ENCODE assay signal across 11 cellular contexts in genomic region chr6:44012078-44012493, GRCh38.
DNase-seq lines count a peak whose midpoint lies in the region; ATAC-seq lines count a peak whose summit lies in the region.
"Had no signal": no experiment of that assay in that cellular context is flagged by ENCODE, and none has a peak within 500 bp of the region (broad histone marks: within the 10 kb centered on the region; RNA-seq: fewer than 3 reads in every experiment).

No MANE protein-coding gene starts in this region.

- CTCF ChIA-PET in CD4-positive, alpha-beta memory T cell (lab: Charles Lee; ENCODE audit: partially characterized antibody) = no interaction called here

- no peak overlapping the region for H3K27ac ChIP-seq in CD4-positive, alpha-beta memory T cell (ENCODE audit: low read depth, low read length)

- no peak overlapping the region for H3K9ac ChIP-seq in adipocyte (ENCODE audit: low read length)

- no peaks in the 10 kb centered on the region for H3K36me3 Mint-ChIP-seq in CD4-positive, alpha-beta memory T cell
- H3K36me3 Mint-ChIP-seq: stimulated activated effector memory CD8-positive, alpha-beta T cell treated with anti-CD3 and anti-CD28 coated beads, Interleukin-12 subunit alpha, Interleukin-12 subunit beta, amount 100 ng/mL, for 72 hours had no signal

- H3K4me3 Mint-ChIP-seq in CD4-positive, alpha-beta memory T cell = no peak overlapping the region
- H3K4me3 Mint-ChIP-seq: activated T-cell treated with anti-CD3 and anti-CD28 coated beads, Interleukin-2, amount 50 U/mL, for 72 hours; stimulated activated effector memory CD8-positive, alpha-beta T cell treated with anti-CD3 and anti-CD28 coated beads, Interleukin-12 subunit alpha, Interleukin-12 subunit beta, amount 100 ng/mL, for 72 hours had no signal

- POLR2A ChIA-PET in CD4-positive, alpha-beta memory T cell (lab: Charles Lee; ENCODE audit: partially characterized antibody) = no interaction called here

- peaks cover 0 to 2% (median 0%) of the 10 kb centered on the region in 8 donors for H3K9me3 Mint-ChIP-seq in CD4-positive, alpha-beta memory T cell

- H3K27me3 ChIP-seq in adipocyte (replicated peaks; ENCODE audit: control insufficient read depth, insufficient read depth, low read length) = no peaks in the 10 kb centered on the region
- H3K27me3 ChIP-seq in CD4-positive, alpha-beta memory T cell (ENCODE audit: insufficient read depth, low read length) = no peaks in the 10 kb centered on the region

- ATAC-seq in GM19035 (IDR thresholded peaks at IDR 0.05; ENCODE audit: unreplicated experiment) = no peak
- ATAC-seq: activated T-cell treated with anti-CD3 and anti-CD28 coated beads, Interleukin-2, amount 50 U/mL, for 72 hours; stimulated activated effector memory CD8-positive, alpha-beta T cell treated with anti-CD3 and anti-CD28 coated beads, Interleukin-12 subunit alpha, Interleukin-12 subunit beta, amount 100 ng/mL, for 72 hours had no signal

- H3K4me3 ChIP-seq in adipocyte (ENCODE audit: low read length) = no peak overlapping the region
- H3K4me3 ChIP-seq in CD4-positive, alpha-beta memory T cell (ENCODE audit: low read length in 2 of 2) = no peak overlapping the region

- DNase-seq in AG08396 (ENCODE audit: low spot score) = peak; percentile 71
- peak; percentile 86 for DNase-seq in HS-27A (ENCODE audit: low read depth)
- peak; percentile 68 for DNase-seq in adipocyte (ENCODE audit: low read depth)
- DNase-seq in kidney glomerular epithelial cell (lab: John Stamatoyannopoulos, UW) = peak; percentile 74
- DNase-seq in CD4-positive, alpha-beta memory T cell = no peak
- no peak for DNase-seq in 8988T
- no peak for DNase-seq in NCI-H2227 treated with DMSO at 0.1 percent for 48 hours (lab: John Stamatoyannopoulos, UW)
- DNase-seq: activated T-cell treated with anti-CD3 and anti-CD28 coated beads, Interleukin-2, amount 50 U/mL, for 72 hours; occipital lobe had no signal

- peaks cover 16% of the 10 kb centered on the region for H3K9me3 ChIP-seq in adipocyte (ENCODE audit: control insufficient read depth, low read length)
- H3K9me3 ChIP-seq in CD4-positive, alpha-beta memory T cell (ENCODE audit: control insufficient read depth in 1 of 2, low read length in 2 of 2) = no peaks in the 10 kb centered on the region

- H3K27ac Mint-ChIP-seq in CD4-positive, alpha-beta memory T cell = no peak overlapping the region
- H3K27ac Mint-ChIP-seq: activated T-cell treated with anti-CD3 and anti-CD28 coated beads, Interleukin-2, amount 50 U/mL, for 72 hours; stimulated activated effector memory CD8-positive, alpha-beta T cell treated with anti-CD3 and anti-CD28 coated beads, Interleukin-12 subunit alpha, Interleukin-12 subunit beta, amount 100 ng/mL, for 72 hours had no signal

- peaks cover 7 to 10% of the 10 kb centered on the region in 2 donors for H3K27me3 Mint-ChIP-seq in CD4-positive, alpha-beta memory T cell

- intact Hi-C loops in CD4-positive, alpha-beta memory T cell (cut with micrococcal nuclease) = no loop called here

- no peaks in the 10 kb centered on the region for H3K36me3 ChIP-seq in adipocyte (ENCODE audit: control insufficient read depth, insufficient read depth, low read length, severe bottlenecking)
- no peaks in the 10 kb centered on the region for H3K36me3 ChIP-seq in CD4-positive, alpha-beta memory T cell (ENCODE audit: insufficient read depth, low read length)

- no peaks in the 10 kb centered on the region for H3K4me1 Mint-ChIP-seq in CD4-positive, alpha-beta memory T cell

- peaks cover 25% of the 10 kb centered on the region for H3K4me1 ChIP-seq in adipocyte (ENCODE audit: control insufficient read depth, insufficient read depth, low read length)
- no peaks in the 10 kb centered on the region for H3K4me1 ChIP-seq in CD4-positive, alpha-beta memory T cell (ENCODE audit: insufficient read depth, low read length)

Comparison
In these comparisons a context has a peak if more than half of its experiments do, and no peak if none do; other contexts are left out.
1. DNase-seq: peak in AG08396 (single experiment), HS-27A (single experiment), adipocyte (single experiment) and kidney glomerular epithelial cell (single experiment); none in CD4-positive, alpha-beta memory T cell (0 of 5), 8988T (single experiment) and NCI-H2227 treated with DMSO at 0.1 percent for 48 hours (single experiment).